Comparison of ENCODE assay signal across 24 cellular contexts in genomic region chr9:136235171-136235570, GRCh38. TPM values are rescaled to one million over a fixed set of nuclear protein-coding genes. Genes with fewer than 3 reads are reported as not detected.
"Had no signal": no experiment of that assay in that cellular context is flagged by ENCODE, and none has a peak within 500 bp of the region (broad histone marks: within the 10 kb centered on the region; RNA-seq: fewer than 3 reads in every experiment).

No MANE protein-coding gene starts in this region.

- H2AFZ ChIP-seq: PC-9 had no signal

- H3K9me3 ChIP-seq: MG63 had no signal

- H3K27me3 Mint-ChIP-seq: activated naive CD4-positive, alpha-beta T cell treated with anti-CD3 and anti-CD28 coated beads, Interleukin-2, amount 10 ng/mL, durations not matched to agents 7 days and 5 days; activated naive CD8-positive, alpha-beta T cell treated with anti-CD3 and anti-CD28 coated beads for 36 hours; activated T-helper 17 cell treated with anti-CD3 and anti-CD28 coated beads, Interleukin-2, amount 50 U/mL, for 72 hours; T-cell had no signal

- H3K27me3 ChIP-seq: MG63 had no signal

- ATAC-seq: activated T-helper 17 cell treated with anti-CD3 and anti-CD28 coated beads, Interleukin-2, amount 50 U/mL, for 72 hours; T-cell had no signal

- H3K4me2 ChIP-seq: PC-9 had no signal

- H3K9me3 Mint-ChIP-seq: activated naive CD4-positive, alpha-beta T cell treated with anti-CD3 and anti-CD28 coated beads, Interleukin-2, amount 10 ng/mL, durations not matched to agents 7 days and 5 days; activated naive CD8-positive, alpha-beta T cell treated with anti-CD3 and anti-CD28 coated beads for 36 hours; activated T-helper 17 cell treated with anti-CD3 and anti-CD28 coated beads, Interleukin-2, amount 50 U/mL, for 72 hours; T-cell had no signal

- H3K4me3 ChIP-seq: MG63, PC-9, SK-N-MC had no signal

- H3K4me3 Mint-ChIP-seq: activated naive CD4-positive, alpha-beta T cell treated with anti-CD3 and anti-CD28 coated beads, Interleukin-2, amount 10 ng/mL, durations not matched to agents 7 days and 5 days; activated naive CD8-positive, alpha-beta T cell treated with anti-CD3 and anti-CD28 coated beads for 36 hours; activated T-helper 17 cell treated with anti-CD3 and anti-CD28 coated beads, Interleukin-2, amount 50 U/mL, for 72 hours; T-cell had no signal

- DNase-seq: activated CD4-positive, alpha-beta T cell treated with anti-CD3 and anti-CD28 coated beads, Interleukin-2, amount 50 U/mL, for 48 hours; activated CD4-positive, CD25-positive, alpha-beta regulatory T cell treated with anti-CD3 and anti-CD28 coated beads, Interleukin-2, amount 50 U/mL, for 72 hours; activated gamma-delta T cell; activated naive CD4-positive, alpha-beta T cell treated with anti-CD3 and anti-CD28 coated beads, Interleukin-2, amount 10 ng/mL, durations not matched to agents 7 days and 5 days; activated naive CD8-positive, alpha-beta T cell treated with anti-CD3 and anti-CD28 coated beads for 36 hours; activated T-cell treated with anti-CD3 and anti-CD28 coated beads for 4 hours; activated T-cell treated with anti-CD3 and anti-CD28 coated beads, Interleukin-2, amount 50 U/mL, for 48 hours; cerebellar nuclear complex; MG63; MV-4-11; NCI-H1092 treated with DMSO at 0.1 percent for 48 hours; NCI-H1417 treated with DMSO at 0.1 percent for 48 hours; NCI-H1694; NCI-H2029; NCI-H2107; NCI-H510A treated with DMSO at 0.1 percent for 48 hours; NCI-H69; PC-9; T-cell had no signal

- H3K27ac Mint-ChIP-seq: activated naive CD4-positive, alpha-beta T cell treated with anti-CD3 and anti-CD28 coated beads, Interleukin-2, amount 10 ng/mL, durations not matched to agents 7 days and 5 days; activated T-helper 17 cell treated with anti-CD3 and anti-CD28 coated beads, Interleukin-2, amount 50 U/mL, for 72 hours; T-cell had no signal

- H3K27ac ChIP-seq: PC-9, SK-N-MC had no signal

- H3K36me3 ChIP-seq: MG63 had no signal

RNA-seq across cellular contexts. Expression of gene LHX3, which starts 30.2 kb away (rescaled TPM):
- total RNA-seq: activated CD8-positive, alpha-beta memory T cell treated with anti-CD3 and anti-CD28 coated beads for 36 hours; activated naive CD8-positive, alpha-beta T cell treated with anti-CD3 and anti-CD28 coated beads for 36 hours; cardiac septum; T-helper 2 cell treated with Interferon-gamma antibody and Interleukin-4, amounts not matched to agents 100 ng/mL and 5 ng/mL, for 36 hours had no signal
